Comparison of ENCODE assay signal across 12 cellular contexts in genomic region chr22:24506802-24507438, GRCh38. TPM values are rescaled to one million over a fixed set of nuclear protein-coding genes. Genes with fewer than 3 reads are reported as not detected.
A peak's percentile ranks its signal among the peaks of the same experiment; 100 is the strongest.
DNase-seq lines count a peak whose midpoint lies in the region; ATAC-seq and TF ChIP-seq lines count a peak whose summit lies in the region.
"Had no signal": no experiment of that assay in that cellular context is flagged by ENCODE, and none has a peak within 500 bp of the region (broad histone marks: within the 10 kb centered on the region; RNA-seq: fewer than 3 reads in every experiment).

No MANE protein-coding gene starts in this region.

- H3K27me3 ChIP-seq in H9 (ENCODE audit: insufficient read depth, low read length) (no peaks in the 10 kb centered on the region), H7 (ENCODE audit: control insufficient read depth, insufficient read depth, low read length) (no peaks in the 10 kb centered on the region)
- H3K27me3 ChIP-seq: brain microvascular endothelial cell had no signal

- no peaks in the 10 kb centered on the region for H4K20me1 ChIP-seq in H9 (ENCODE audit: control insufficient read depth, insufficient read depth, insufficient read length)

- no peaks in the 10 kb centered on the region; a peak in 1 of 5 replicates for H3K9me3 Mint-ChIP-seq in H9

- H2BK15ac ChIP-seq in H9 (ENCODE audit: low read depth, low read length) = no peak overlapping the region

- no peak overlapping the region for H4K5ac ChIP-seq in H9 (ENCODE audit: insufficient read length, low read depth, low read length)

- H3K36me3 ChIP-seq in H7 (replicated peaks; ENCODE audit: control insufficient read depth, insufficient read depth, low read length) = no peaks in the 10 kb centered on the region
- H3K36me3 ChIP-seq: brain microvascular endothelial cell had no signal

- no CpG with 5 or more reads among the region's 6 CpGs for WGBS in H9 (ENCODE audit: extremely low coverage, insufficient read length, low lambda C conversion rate)

- peaks cover 30 to 32% of the 10 kb centered on the region in 2 experiments for H3K4me1 Mint-ChIP-seq in H9

- no peaks in the 10 kb centered on the region; the same call in 1 of the 2 replicates for H3K27me3 Mint-ChIP-seq in H9 (ENCODE audit: low read depth)

- no peak overlapping the region for H3K27ac ChIP-seq in H9 (ENCODE audit: insufficient read length, low read depth, low read length)
- H3K27ac ChIP-seq: brain microvascular endothelial cell had no signal

- peak overlapping the region; percentile 30 for H3K4me2 ChIP-seq in H9 (ENCODE audit: insufficient read depth, insufficient read length, low read length)

- H2AK5ac ChIP-seq in H9 (ENCODE audit: insufficient read length, low read length) = no peak overlapping the region

- H4K8ac ChIP-seq in H9 (replicated peaks; ENCODE audit: insufficient read length, low read depth, low read length) = no peak overlapping the region

- H3K9ac ChIP-seq in H9 (ENCODE audit: extremely low read depth, insufficient read length, low read length) = no peak overlapping the region

- no peak overlapping the region for H3K18ac ChIP-seq in H9 (ENCODE audit: insufficient read length, low read depth, low read length)

- no peaks in the 10 kb centered on the region for H3K23me2 ChIP-seq in H9 (ENCODE audit: insufficient read length, low read depth, low read length, poor library complexity, severe bottlenecking)

- peak overlapping the region; percentile 14 to 56; a peak in 2 of 5 replicates for H3K4me3 Mint-ChIP-seq in H9

- TF ChIP-seq CTCF in H9 (conservative IDR thresholded peaks at IDR 0.05) (no peak), fibroblast of mammary gland (conservative IDR thresholded peaks at IDR 0.05; ENCODE audit: control insufficient read depth, insufficient read depth, low read depth, low read length) (no peak)

- H3K79me2 ChIP-seq in H9 (ENCODE audit: insufficient read depth, low read length) = no peaks in the 10 kb centered on the region

- no peak overlapping the region for H3K4ac ChIP-seq in H9 (ENCODE audit: low read depth, low read length)

- no peak overlapping the region for H2BK20ac ChIP-seq in H9 (ENCODE audit: low read depth, low read length, poor library complexity, severe bottlenecking)

- H4K91ac ChIP-seq in H9 (ENCODE audit: insufficient read length, low read depth, low read length) = no peak overlapping the region

- no peak overlapping the region for H2BK12ac ChIP-seq in H9 (ENCODE audit: insufficient read length, low read depth, low read length)

- no peaks in the 10 kb centered on the region; the same call in 1 of the 2 replicates for H3K4me1 ChIP-seq in H9 (ENCODE audit: insufficient read depth, low read length)

- no peaks in the 10 kb centered on the region for H3K9me3 ChIP-seq in H9 (ENCODE audit: control insufficient read depth, low read depth, low read length)

- H3K14ac ChIP-seq in H9 (ENCODE audit: insufficient read depth, low read length) = no peak overlapping the region

- no peak overlapping the region for H3K56ac ChIP-seq in H9 (ENCODE audit: insufficient read length, low read depth, low read length)

- H3K23ac ChIP-seq in H9 (ENCODE audit: insufficient read length, low read depth, low read length) = no peak overlapping the region

- DNase-seq in A172 (ENCODE audit: low spot score) = peak; percentile 28
- peak; percentile 50 for DNase-seq in H9
- DNase-seq in NCI-H69 (lab: John Stamatoyannopoulos, UW) = peak; percentile 99
- DNase-seq in fibroblast of mammary gland (ENCODE audit: low read depth) = peak; percentile 46
- DNase-seq in AG20443 (ENCODE audit: low spot score) = no peak
- DNase-seq in stimulated activated CD4-positive, alpha-beta T cell treated with anti-CD3 and anti-CD28 coated beads, Interleukin-2, amount 100 ng/mL, for 24 hours = no peak
- no peak for DNase-seq in H7
- DNase-seq: activated CD4-positive, alpha-beta T cell treated with anti-CD3 and anti-CD28 coated beads for 1 hour; brain microvascular endothelial cell; C1 segment of cervical spinal cord had no signal

- H2BK120ac ChIP-seq in H9 (ENCODE audit: low read depth, low read length, poor library complexity, severe bottlenecking) = no peak overlapping the region

- no peaks in the 10 kb centered on the region for H3K79me1 ChIP-seq in H9 (ENCODE audit: insufficient read depth, low read depth, low read length, poor library complexity, severe bottlenecking)

- ATAC-seq in GM21360 (IDR thresholded peaks at IDR 0.05; ENCODE audit: unreplicated experiment) = no peak

- no peak overlapping the region for H2BK5ac ChIP-seq in H9 (ENCODE audit: insufficient read length, low read length)

- H3K36me3 Mint-ChIP-seq in H9 (ENCODE audit: insufficient read depth in 1 of 3, low read depth in 3 of 3) = no peaks in the 10 kb centered on the region

- no peak overlapping the region for H3T11ph ChIP-seq in H9 (ENCODE audit: low read length)

- H3K27ac Mint-ChIP-seq in H9 = peak overlapping the region; percentile 53 to 93 (median 63); a peak in 5 of 7 replicates

- no peak overlapping the region for H3K4me3 ChIP-seq in fibroblast of mammary gland (ENCODE audit: control insufficient read depth, low read depth, low read length)
- no peak overlapping the region for H3K4me3 ChIP-seq in H7 (ENCODE audit: insufficient read depth, low read depth, low read length)

- no peak overlapping the region for H2AFZ ChIP-seq in H9 (ENCODE audit: low read length)

RNA-seq across cellular contexts. Expression of gene UPB1, which starts 11.8 kb away (rescaled TPM):
- not detected in 2 replicates for total RNA-seq in A172 (2014; rRNA removed; shearing (Covaris generic))
- total RNA-seq in H9 (2021) = 0.07 TPM in 1 of 2 replicates, not detected in the other
- 0.11 TPM in 1 of 2 replicates, not detected in the other for total RNA-seq in H7 (2014; rRNA removed; shearing (Covaris generic))
- total RNA-seq: HT1080 had no signal

RNA-seq across cellular contexts. Expression of gene GUCD1, which starts 48.0 kb away (rescaled TPM):
- 58.3 and 73.8 TPM in 2 replicates for total RNA-seq in A172 (2014; rRNA removed; shearing (Covaris generic))
- total RNA-seq in H9 (2021) = 87.4 and 99.8 TPM in 2 replicates
- total RNA-seq in H7 (2014; rRNA removed; shearing (Covaris generic)) = 188 and 209 TPM in 2 replicates

RNA-seq across cellular contexts. Expression of gene SNRPD3, which starts 48.9 kb away (rescaled TPM):
- 152 and 187 TPM in 2 replicates for total RNA-seq in A172 (2014; rRNA removed; shearing (Covaris generic))
- total RNA-seq in H9 (2021) = 205 and 212 TPM in 2 replicates
- total RNA-seq in H7 (2014; rRNA removed; shearing (Covaris generic)) = 159 and 166 TPM in 2 replicates

Comparison
In these comparisons a context has a peak if more than half of its experiments do, and no peak if none do; other contexts are left out.
1. DNase-seq: peak in A172 (single experiment), H9 (single experiment), NCI-H69 (single experiment) and fibroblast of mammary gland (single experiment); none in AG20443 (single experiment), stimulated activated CD4-positive, alpha-beta T cell treated with anti-CD3 and anti-CD28 coated beads, Interleukin-2, amount 100 ng/mL, for 24 hours (0 of 2) and H7 (single experiment).